In genomic region chr1:216804107-216804506, GRCh38 we compare ENCODE assay signal across 17 cellular contexts.
"Had no signal": no experiment of that assay in that cellular context is flagged by ENCODE, and none has a peak within 500 bp of the region (broad histone marks: within the 10 kb centered on the region; RNA-seq: fewer than 3 reads in every experiment).

No MANE protein-coding gene starts in this region.

- DNase-seq: activated CD4-positive, alpha-beta T cell treated with anti-CD3 and anti-CD28 coated beads, Interleukin-2, amount 50 U/mL, for 48 hours; activated CD4-positive, CD25-positive, alpha-beta regulatory T cell treated with anti-CD3 and anti-CD28 coated beads, Interleukin-2, amount 50 U/mL, for 72 hours; activated gamma-delta T cell; activated T-cell treated with anti-CD3 and anti-CD28 coated beads, Interleukin-2, amount 50 U/mL, for 4 hours; cerebellar nuclear complex; effector memory CD8-positive, alpha-beta T cell; hippocampal formation; midbrain; pancreas; small intestine; transverse colon had no signal

- H3K27me3 ChIP-seq: pancreas, transverse colon had no signal

- H3K9me3 ChIP-seq: pancreas, transverse colon had no signal

- H3K36me3 ChIP-seq: pancreas, transverse colon had no signal

- ATAC-seq: activated T-cell treated with anti-CD3 and anti-CD28 coated beads, Interleukin-2, amount 50 U/mL, for 4 hours; effector memory CD8-positive, alpha-beta T cell; pancreas; stimulated activated memory B cell treated with anti-CD40 and anti-IgM and Interleukin-4, amounts not matched to agents 10 μg/mL and 1 μg/mL and 100 μg/mL, for 72 hours had no signal

- H3K9me3 Mint-ChIP-seq: brain; dendritic cell treated with granulocyte-macrophage colony-stimulating factor and Interleukin-4, amounts not matched to agents 40 ng/mL and 50 ng/mL, for 4 days had no signal

- H3K4me1 Mint-ChIP-seq: stimulated activated memory B cell treated with anti-CD40 and anti-IgM and Interleukin-4, amounts not matched to agents 10 μg/mL and 1 μg/mL and 100 μg/mL, for 72 hours had no signal

- H3K27ac ChIP-seq: epithelial cell of prostate, pancreas, transverse colon had no signal

- H3K36me3 Mint-ChIP-seq: activated naive CD8-positive, alpha-beta T cell; brain; stimulated activated memory B cell treated with anti-CD40 and anti-IgM and Interleukin-4, amounts not matched to agents 10 μg/mL and 1 μg/mL and 100 μg/mL, for 72 hours had no signal

- H3K27me3 Mint-ChIP-seq: activated naive CD8-positive, alpha-beta T cell; brain; dendritic cell treated with granulocyte-macrophage colony-stimulating factor and Interleukin-4, amounts not matched to agents 40 ng/mL and 50 ng/mL, for 4 days; effector memory CD8-positive, alpha-beta T cell; stimulated activated memory B cell treated with anti-CD40 and anti-IgM and Interleukin-4, amounts not matched to agents 10 μg/mL and 1 μg/mL and 100 μg/mL, for 72 hours had no signal

- H3K4me3 Mint-ChIP-seq: activated naive CD8-positive, alpha-beta T cell; activated T-cell treated with anti-CD3 and anti-CD28 coated beads, Interleukin-2, amount 50 U/mL, for 4 hours; dendritic cell treated with granulocyte-macrophage colony-stimulating factor and Interleukin-4, amounts not matched to agents 40 ng/mL and 50 ng/mL, for 4 days; effector memory CD8-positive, alpha-beta T cell; stimulated activated memory B cell treated with anti-CD40 and anti-IgM and Interleukin-4, amounts not matched to agents 10 μg/mL and 1 μg/mL and 100 μg/mL, for 72 hours had no signal

- H3K4me3 ChIP-seq: lung, pancreas, transverse colon had no signal

- H3K4me1 ChIP-seq: pancreas, transverse colon had no signal

- H3K27ac Mint-ChIP-seq: activated naive CD8-positive, alpha-beta T cell; dendritic cell treated with granulocyte-macrophage colony-stimulating factor and Interleukin-4, amounts not matched to agents 40 ng/mL and 50 ng/mL, for 4 days; effector memory CD8-positive, alpha-beta T cell; stimulated activated memory B cell treated with anti-CD40 and anti-IgM and Interleukin-4, amounts not matched to agents 10 μg/mL and 1 μg/mL and 100 μg/mL, for 72 hours had no signal
